ENCODE assay signal across 1 cellular context in the genomic region with DNA sequence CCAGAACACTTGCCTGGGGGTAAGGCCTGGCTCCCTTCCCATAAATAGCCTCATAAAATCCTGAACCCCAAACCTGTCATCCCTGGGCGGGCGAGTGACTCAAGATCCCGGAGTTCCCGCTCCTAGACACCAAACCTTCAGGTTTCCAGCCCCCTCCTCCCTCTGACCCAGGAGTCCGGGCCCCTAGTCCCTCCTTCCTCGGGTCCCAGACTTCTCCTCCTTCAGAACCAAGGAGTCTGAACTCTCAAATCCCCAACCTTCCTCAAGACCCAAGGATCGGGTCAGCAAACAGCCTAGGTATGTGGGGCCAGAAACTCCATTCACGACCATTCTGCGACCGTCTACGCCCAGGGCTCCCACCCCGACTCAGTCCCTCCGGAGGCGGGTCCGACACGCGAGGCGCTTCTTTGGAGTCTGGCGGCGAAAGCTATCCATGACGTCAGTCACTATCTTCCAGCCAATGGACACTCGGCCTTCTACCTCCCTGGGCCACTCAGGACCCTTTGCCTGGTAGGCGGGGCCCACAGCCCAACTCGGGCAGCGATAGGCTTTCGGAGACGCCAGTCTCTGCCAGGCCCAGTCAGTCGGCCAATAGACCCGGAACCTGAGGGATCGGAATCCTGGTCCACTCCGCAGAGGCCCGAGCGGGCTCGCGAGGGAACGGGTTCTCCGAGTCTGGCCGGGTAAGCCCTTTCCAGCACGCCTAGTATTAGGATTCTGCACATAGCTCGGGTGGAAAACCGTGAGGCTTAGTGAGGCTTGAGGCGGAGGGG.
TF ChIP-seq lines count a peak whose summit lies in the region.

No MANE protein-coding gene starts in this region.

TF ChIP-seq in H1, 55 proteins besides CTCF, POLR2A, EP300 and RAD21:
- peak; percentile 83; the same call in 1 of the 2 replicates for TF ChIP-seq JUND (IDR thresholded peaks at IDR 0.05; ENCODE audit: low read length)
- peak; percentile 42; the same call in 1 of the 2 replicates for TF ChIP-seq RFX5 (IDR thresholded peaks at IDR 0.05; ENCODE audit: borderline replicate concordance, low read depth, low read length)
- TF ChIP-seq CHD2 (IDR thresholded peaks at IDR 0.05; ENCODE audit: low read length) = peak; percentile 93
- TF ChIP-seq TAF1 (IDR thresholded peaks at IDR 0.05; ENCODE audit: low read depth, low read length) = peak; percentile 79
- TF ChIP-seq ASH2L (IDR thresholded peaks at IDR 0.05; ENCODE audit: low read length) = peak; percentile 54
- TF ChIP-seq SP1 (IDR thresholded peaks at IDR 0.05; ENCODE audit: low read depth, low read length) = peak; percentile 99
- no peak for TF ChIP-seq BRCA1 (IDR thresholded peaks at IDR 0.05; ENCODE audit: low read depth, low read length)
- TF ChIP-seq CREB1 (IDR thresholded peaks at IDR 0.05) = peak; percentile 90
- TF ChIP-seq ZNF274 (IDR thresholded peaks at IDR 0.05; ENCODE audit: borderline replicate concordance, extremely low read depth, low read length) = no peak
- peak in 1 of 2 experiments; percentile 16; a peak in 1 of 4 replicates for TF ChIP-seq SIN3A (conservative IDR thresholded peaks at IDR 0.05 in 1 of 2, IDR thresholded peaks at IDR 0.05 in 1 of 2; ENCODE audit: low read depth in 1 of 2, low read length in 2 of 2)
- TF ChIP-seq, protein P1, sequence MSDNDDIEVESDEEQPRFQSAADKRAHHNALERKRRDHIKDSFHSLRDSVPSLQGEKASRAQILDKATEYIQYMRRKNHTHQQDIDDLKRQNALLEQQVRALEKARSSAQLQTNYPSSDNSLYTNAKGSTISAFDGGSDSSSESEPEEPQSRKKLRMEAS (IDR thresholded peaks at IDR 0.05) = peak; percentile 58
- TF ChIP-seq, protein P2, sequence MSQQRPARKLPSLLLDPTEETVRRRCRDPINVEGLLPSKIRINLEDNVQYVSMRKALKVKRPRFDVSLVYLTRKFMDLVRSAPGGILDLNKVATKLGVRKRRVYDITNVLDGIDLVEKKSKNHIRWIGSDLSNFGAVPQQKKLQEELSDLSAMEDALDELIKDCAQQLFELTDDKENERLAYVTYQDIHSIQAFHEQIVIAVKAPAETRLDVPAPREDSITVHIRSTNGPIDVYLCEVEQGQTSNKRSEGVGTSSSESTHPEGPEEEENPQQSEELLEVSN (IDR thresholded peaks at IDR 0.05) = no peak
- no peak for TF ChIP-seq FOSL1 (IDR thresholded peaks at IDR 0.05; ENCODE audit: insufficient read depth, low read depth, low read length)
- TF ChIP-seq, protein P3, sequence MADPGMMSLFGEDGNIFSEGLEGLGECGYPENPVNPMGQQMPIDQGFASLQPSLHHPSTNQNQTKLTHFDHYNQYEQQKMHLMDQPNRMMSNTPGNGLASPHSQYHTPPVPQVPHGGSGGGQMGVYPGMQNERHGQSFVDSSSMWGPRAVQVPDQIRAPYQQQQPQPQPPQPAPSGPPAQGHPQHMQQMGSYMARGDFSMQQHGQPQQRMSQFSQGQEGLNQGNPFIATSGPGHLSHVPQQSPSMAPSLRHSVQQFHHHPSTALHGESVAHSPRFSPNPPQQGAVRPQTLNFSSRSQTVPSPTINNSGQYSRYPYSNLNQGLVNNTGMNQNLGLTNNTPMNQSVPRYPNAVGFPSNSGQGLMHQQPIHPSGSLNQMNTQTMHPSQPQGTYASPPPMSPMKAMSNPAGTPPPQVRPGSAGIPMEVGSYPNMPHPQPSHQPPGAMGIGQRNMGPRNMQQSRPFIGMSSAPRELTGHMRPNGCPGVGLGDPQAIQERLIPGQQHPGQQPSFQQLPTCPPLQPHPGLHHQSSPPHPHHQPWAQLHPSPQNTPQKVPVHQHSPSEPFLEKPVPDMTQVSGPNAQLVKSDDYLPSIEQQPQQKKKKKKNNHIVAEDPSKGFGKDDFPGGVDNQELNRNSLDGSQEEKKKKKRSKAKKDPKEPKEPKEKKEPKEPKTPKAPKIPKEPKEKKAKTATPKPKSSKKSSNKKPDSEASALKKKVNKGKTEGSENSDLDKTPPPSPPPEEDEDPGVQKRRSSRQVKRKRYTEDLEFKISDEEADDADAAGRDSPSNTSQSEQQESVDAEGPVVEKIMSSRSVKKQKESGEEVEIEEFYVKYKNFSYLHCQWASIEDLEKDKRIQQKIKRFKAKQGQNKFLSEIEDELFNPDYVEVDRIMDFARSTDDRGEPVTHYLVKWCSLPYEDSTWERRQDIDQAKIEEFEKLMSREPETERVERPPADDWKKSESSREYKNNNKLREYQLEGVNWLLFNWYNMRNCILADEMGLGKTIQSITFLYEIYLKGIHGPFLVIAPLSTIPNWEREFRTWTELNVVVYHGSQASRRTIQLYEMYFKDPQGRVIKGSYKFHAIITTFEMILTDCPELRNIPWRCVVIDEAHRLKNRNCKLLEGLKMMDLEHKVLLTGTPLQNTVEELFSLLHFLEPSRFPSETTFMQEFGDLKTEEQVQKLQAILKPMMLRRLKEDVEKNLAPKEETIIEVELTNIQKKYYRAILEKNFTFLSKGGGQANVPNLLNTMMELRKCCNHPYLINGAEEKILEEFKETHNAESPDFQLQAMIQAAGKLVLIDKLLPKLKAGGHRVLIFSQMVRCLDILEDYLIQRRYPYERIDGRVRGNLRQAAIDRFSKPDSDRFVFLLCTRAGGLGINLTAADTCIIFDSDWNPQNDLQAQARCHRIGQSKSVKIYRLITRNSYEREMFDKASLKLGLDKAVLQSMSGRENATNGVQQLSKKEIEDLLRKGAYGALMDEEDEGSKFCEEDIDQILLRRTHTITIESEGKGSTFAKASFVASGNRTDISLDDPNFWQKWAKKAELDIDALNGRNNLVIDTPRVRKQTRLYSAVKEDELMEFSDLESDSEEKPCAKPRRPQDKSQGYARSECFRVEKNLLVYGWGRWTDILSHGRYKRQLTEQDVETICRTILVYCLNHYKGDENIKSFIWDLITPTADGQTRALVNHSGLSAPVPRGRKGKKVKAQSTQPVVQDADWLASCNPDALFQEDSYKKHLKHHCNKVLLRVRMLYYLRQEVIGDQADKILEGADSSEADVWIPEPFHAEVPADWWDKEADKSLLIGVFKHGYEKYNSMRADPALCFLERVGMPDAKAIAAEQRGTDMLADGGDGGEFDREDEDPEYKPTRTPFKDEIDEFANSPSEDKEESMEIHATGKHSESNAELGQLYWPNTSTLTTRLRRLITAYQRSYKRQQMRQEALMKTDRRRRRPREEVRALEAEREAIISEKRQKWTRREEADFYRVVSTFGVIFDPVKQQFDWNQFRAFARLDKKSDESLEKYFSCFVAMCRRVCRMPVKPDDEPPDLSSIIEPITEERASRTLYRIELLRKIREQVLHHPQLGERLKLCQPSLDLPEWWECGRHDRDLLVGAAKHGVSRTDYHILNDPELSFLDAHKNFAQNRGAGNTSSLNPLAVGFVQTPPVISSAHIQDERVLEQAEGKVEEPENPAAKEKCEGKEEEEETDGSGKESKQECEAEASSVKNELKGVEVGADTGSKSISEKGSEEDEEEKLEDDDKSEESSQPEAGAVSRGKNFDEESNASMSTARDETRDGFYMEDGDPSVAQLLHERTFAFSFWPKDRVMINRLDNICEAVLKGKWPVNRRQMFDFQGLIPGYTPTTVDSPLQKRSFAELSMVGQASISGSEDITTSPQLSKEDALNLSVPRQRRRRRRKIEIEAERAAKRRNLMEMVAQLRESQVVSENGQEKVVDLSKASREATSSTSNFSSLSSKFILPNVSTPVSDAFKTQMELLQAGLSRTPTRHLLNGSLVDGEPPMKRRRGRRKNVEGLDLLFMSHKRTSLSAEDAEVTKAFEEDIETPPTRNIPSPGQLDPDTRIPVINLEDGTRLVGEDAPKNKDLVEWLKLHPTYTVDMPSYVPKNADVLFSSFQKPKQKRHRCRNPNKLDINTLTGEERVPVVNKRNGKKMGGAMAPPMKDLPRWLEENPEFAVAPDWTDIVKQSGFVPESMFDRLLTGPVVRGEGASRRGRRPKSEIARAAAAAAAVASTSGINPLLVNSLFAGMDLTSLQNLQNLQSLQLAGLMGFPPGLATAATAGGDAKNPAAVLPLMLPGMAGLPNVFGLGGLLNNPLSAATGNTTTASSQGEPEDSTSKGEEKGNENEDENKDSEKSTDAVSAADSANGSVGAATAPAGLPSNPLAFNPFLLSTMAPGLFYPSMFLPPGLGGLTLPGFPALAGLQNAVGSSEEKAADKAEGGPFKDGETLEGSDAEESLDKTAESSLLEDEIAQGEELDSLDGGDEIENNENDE (IDR thresholded peaks at IDR 0.05; ENCODE audit: insufficient replicate concordance, low read length) = no peak
- peak; percentile 85 for TF ChIP-seq PHF8 (conservative IDR thresholded peaks at IDR 0.05; ENCODE audit: low read depth, low read length)
- TF ChIP-seq RBBP5 (IDR thresholded peaks at IDR 0.05; ENCODE audit: borderline replicate concordance, low read depth, low read length) = no peak
- TF ChIP-seq TCF12 (IDR thresholded peaks at IDR 0.05; ENCODE audit: low read depth, low read length) = no peak
- peak; percentile 79 for TF ChIP-seq POLR2AphosphoS5 (IDR thresholded peaks at IDR 0.05; ENCODE audit: low read depth, low read length)
- TF ChIP-seq JUN (IDR thresholded peaks at IDR 0.05; ENCODE audit: low read depth, low read length) = 0 out of 2 replicates have a peak, but pooled peaks have one; percentile 39
- TF ChIP-seq RXRA (IDR thresholded peaks at IDR 0.05; ENCODE audit: insufficient read depth, low read depth, low read length) = no peak
- no peak for TF ChIP-seq BCL11A (IDR thresholded peaks at IDR 0.05; ENCODE audit: low read depth in 2 of 2, low read length in 2 of 2)
- TF ChIP-seq KDM4A (IDR thresholded peaks at IDR 0.05; ENCODE audit: low read depth, low read length, severe bottlenecking) = peak; percentile 86
- TF ChIP-seq CHD1 (IDR thresholded peaks at IDR 0.05; ENCODE audit: low read depth, low read length) = no peak
- TF ChIP-seq TBP (IDR thresholded peaks at IDR 0.05; ENCODE audit: low read depth, low read length) = peak; percentile 75
- TF ChIP-seq, protein P4, sequence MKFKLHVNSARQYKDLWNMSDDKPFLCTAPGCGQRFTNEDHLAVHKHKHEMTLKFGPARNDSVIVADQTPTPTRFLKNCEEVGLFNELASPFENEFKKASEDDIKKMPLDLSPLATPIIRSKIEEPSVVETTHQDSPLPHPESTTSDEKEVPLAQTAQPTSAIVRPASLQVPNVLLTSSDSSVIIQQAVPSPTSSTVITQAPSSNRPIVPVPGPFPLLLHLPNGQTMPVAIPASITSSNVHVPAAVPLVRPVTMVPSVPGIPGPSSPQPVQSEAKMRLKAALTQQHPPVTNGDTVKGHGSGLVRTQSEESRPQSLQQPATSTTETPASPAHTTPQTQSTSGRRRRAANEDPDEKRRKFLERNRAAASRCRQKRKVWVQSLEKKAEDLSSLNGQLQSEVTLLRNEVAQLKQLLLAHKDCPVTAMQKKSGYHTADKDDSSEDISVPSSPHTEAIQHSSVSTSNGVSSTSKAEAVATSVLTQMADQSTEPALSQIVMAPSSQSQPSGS (IDR thresholded peaks at IDR 0.05; ENCODE audit: low read length) = peak; percentile 85
- peak; percentile 22 to 68; a peak in 1 of 4 replicates for TF ChIP-seq HDAC2 (IDR thresholded peaks at IDR 0.05; ENCODE audit: borderline replicate concordance in 1 of 2, low read depth in 2 of 2, low read length in 2 of 2)
- TF ChIP-seq SP2 (IDR thresholded peaks at IDR 0.05; ENCODE audit: low read length) = peak; percentile 81
